In genomic region chr4:40238700-40239548, GRCh38 we compare ENCODE assay signal across 10 cellular contexts. TPM values are rescaled to one million over a fixed set of nuclear protein-coding genes. Genes with fewer than 3 reads are reported as not detected.
A peak's percentile ranks its signal among the peaks of the same experiment; 100 is the strongest.
DNase-seq lines count a peak whose midpoint lies in the region; ATAC-seq, FAIRE-seq and TF ChIP-seq lines count a peak whose summit lies in the region.
"Had no signal": no experiment of that assay in that cellular context is flagged by ENCODE, and none has a peak within 500 bp of the region (broad histone marks: within the 10 kb centered on the region; RNA-seq: fewer than 3 reads in every experiment).

No MANE protein-coding gene starts in this region.

- H3K4me2 ChIP-seq in GM23338 = no peak overlapping the region

- H4K20me1 ChIP-seq in GM23338 (replicated peaks; ENCODE audit: insufficient read depth) = no peaks in the 10 kb centered on the region

- FAIRE-seq in bronchial epithelial cell (lab: Jason Lieb, UNC) (peak; percentile 50), urothelium cell line (lab: Jason Lieb, UNC) (no peak)
- FAIRE-seq: pancreas had no signal

- H3K27ac ChIP-seq in GM23338 (ENCODE audit: low read depth) = no peak overlapping the region; the same call in 1 of the 2 replicates

- H3K4me1 ChIP-seq in GM23338 (ENCODE audit: insufficient read depth) = no peaks in the 10 kb centered on the region
- H3K4me1 ChIP-seq: pancreas had no signal

- H3K36me3 Mint-ChIP-seq in GM23338 (ENCODE audit: low read depth) (peaks cover 12% of the 10 kb centered on the region), progenitor cell of endocrine pancreas (ENCODE audit: insufficient read depth) (no peaks in the 10 kb centered on the region)

- no peaks in the 10 kb centered on the region for H3K36me3 ChIP-seq in GM23338 (ENCODE audit: insufficient read depth)
- H3K36me3 ChIP-seq in bronchial epithelial cell (ENCODE audit: control insufficient read depth, insufficient read depth, low read length) = no peaks in the 10 kb centered on the region
- H3K36me3 ChIP-seq: pancreas had no signal

- H3K4me3 Mint-ChIP-seq in GM23338 (no peak overlapping the region), progenitor cell of endocrine pancreas (ENCODE audit: low read depth) (no peak overlapping the region)

- H3K27ac Mint-ChIP-seq in GM23338 (peak overlapping the region; percentile 72), progenitor cell of endocrine pancreas (no peak overlapping the region)

- H3K27me3 Mint-ChIP-seq in GM23338 (ENCODE audit: insufficient read depth, low read depth, poor library complexity) (peaks cover 1% of the 10 kb centered on the region), progenitor cell of endocrine pancreas (no peaks in the 10 kb centered on the region)

- 0 out of 2 replicates have a peak overlapping the region, but pooled peaks have one; percentile 18 for H2AFZ ChIP-seq in GM23338

- H3K9me3 Mint-ChIP-seq in GM23338 (no peaks in the 10 kb centered on the region), progenitor cell of endocrine pancreas (ENCODE audit: low read depth) (no peaks in the 10 kb centered on the region)

- no peak for TF ChIP-seq CTCF in GM23338 (conservative IDR thresholded peaks at IDR 0.05; ENCODE audit: low read depth in 2 of 2)
- no peak for TF ChIP-seq CTCF in bronchial epithelial cell (IDR thresholded peaks at IDR 0.05; ENCODE audit: insufficient read depth, low read length, severe bottlenecking)
- no peak for TF ChIP-seq CTCF in progenitor cell of endocrine pancreas (IDR thresholded peaks at IDR 0.05; ENCODE audit: unreplicated experiment)

- H3K4me3 ChIP-seq in GM23338 (no peak overlapping the region), bronchial epithelial cell (ENCODE audit: low read depth, low read length) (no peak overlapping the region)
- H3K4me3 ChIP-seq: pancreas had no signal

- peak; percentile 89 for ATAC-seq in GM23338

- no peaks in the 10 kb centered on the region for H3F3A ChIP-seq in GM23338 (replicated peaks; ENCODE audit: low read depth)

- H3K79me2 ChIP-seq in GM23338 (replicated peaks; ENCODE audit: insufficient read depth) = no peaks in the 10 kb centered on the region

- H3K4me1 Mint-ChIP-seq in GM23338 = no peaks in the 10 kb centered on the region; the same call in 1 of the 3 replicates
- H3K4me1 Mint-ChIP-seq in progenitor cell of endocrine pancreas (ENCODE audit: low read depth) = no peaks in the 10 kb centered on the region

- H3K27me3 ChIP-seq in GM23338 (ENCODE audit: insufficient read depth) (no peaks in the 10 kb centered on the region), bronchial epithelial cell (ENCODE audit: control insufficient read depth, insufficient read depth, low read length) (no peaks in the 10 kb centered on the region)
- H3K27me3 ChIP-seq: pancreas had no signal

- DNase-seq in GM23338 (ENCODE audit: low spot score) (peak; percentile 56), bronchial epithelial cell (ENCODE audit: low read depth) (no peak), ecto neural progenitor cell (ENCODE audit: low spot score) (no peak), urothelium cell line (ENCODE audit: low spot score) (no peak), progenitor cell of endocrine pancreas (ENCODE audit: low spot score, unreplicated experiment) (no peak), GM19238 (ENCODE audit: insufficient read length, low spot score) (no peak)
- DNase-seq in activated CD4-positive, CD25-positive, alpha-beta regulatory T cell (lab: John Stamatoyannopoulos, UW) = peak; percentile 27 to 69 (median 59)
- DNase-seq in stimulated activated CD4-positive, alpha-beta T cell treated with anti-CD3 and anti-CD28 coated beads, Interleukin-4, amount 100 ng/mL, for 48 hours (ENCODE audit: low read depth in 2 of 2) = peak; percentile 58 to 74
- DNase-seq: NCI-H1930, pancreas had no signal

- no peaks in the 10 kb centered on the region for H3K9me2 ChIP-seq in GM23338 (ENCODE audit: insufficient read depth)

TF ChIP-seq in GM23338, 12 proteins besides CTCF, POLR2A, EP300 and RAD21 (continues in another document):
- no peak for TF ChIP-seq EZH2 (IDR thresholded peaks at IDR 0.05; ENCODE audit: low read depth, unreplicated experiment)
- TF ChIP-seq ZNF114 (CRISPR knock-in tag; IDR thresholded peaks at IDR 0.05) = no peak
- TF ChIP-seq ZNF331 (CRISPR knock-in tag; IDR thresholded peaks at IDR 0.05; ENCODE audit: low read depth) = no peak
- TF ChIP-seq POLR2AphosphoS5 (IDR thresholded peaks at IDR 0.05; ENCODE audit: low read depth) = no peak
- TF ChIP-seq EZH2phosphoT487 (IDR thresholded peaks at IDR 0.05; ENCODE audit: unreplicated experiment) = no peak
- no peak for TF ChIP-seq ZNF462 (CRISPR knock-in tag; IDR thresholded peaks at IDR 0.05)
- TF ChIP-seq STAT1 (IDR thresholded peaks at IDR 0.05; ENCODE audit: unreplicated experiment) = no peak
- no peak for TF ChIP-seq ETS1 (IDR thresholded peaks at IDR 0.05)

RNA-seq across cellular contexts. Expression of gene RHOH, which starts 42.1 kb away (rescaled TPM):
- 2.7 and 3.7 TPM in 2 replicates for total RNA-seq in GM23338 (2014; rRNA removed; shearing (Covaris generic))
- polyA plus RNA-seq in GM23338 (2016; fragmentation: Nextera tagmentation; extraction: Ambion mirVana) = 1.8 and 2.2 TPM in 2 replicates
- 0.13 and 0.53 TPM in 2 replicates for total RNA-seq in bronchial epithelial cell
- 4.5 and 5.5 TPM in 2 replicates for total RNA-seq in progenitor cell of endocrine pancreas

Comparison
In these comparisons a context has a peak if more than half of its experiments do, and no peak if none do; other contexts are left out.
1. DNase-seq: peak in GM23338 (single experiment), activated CD4-positive, CD25-positive, alpha-beta regulatory T cell (4 of 4) and stimulated activated CD4-positive, alpha-beta T cell treated with anti-CD3 and anti-CD28 coated beads, Interleukin-4, amount 100 ng/mL, for 48 hours (2 of 2); none in bronchial epithelial cell (single experiment), ecto neural progenitor cell (single experiment), urothelium cell line (single experiment), progenitor cell of endocrine pancreas (single experiment) and GM19238 (single experiment).